In genomic region chr4:88284378-88285234, GRCh38 we compare ENCODE assay signal across 8 cellular contexts. TPM values are rescaled to one million over a fixed set of nuclear protein-coding genes. Genes with fewer than 3 reads are reported as not detected.
DNase-seq lines count a peak whose midpoint lies in the region; ATAC-seq and TF ChIP-seq lines count a peak whose summit lies in the region.

Gene PPM1K, minus strand, starts transcription at chr4:88284561. Its CDS starts 5,978 bp downstream, at chr4:88278583.

- ATAC-seq in stimulated activated naive CD8-positive, alpha-beta T cell treated with anti-CD3 and anti-CD28 coated beads, Interleukin-15, amount 100 ng/mL, for 72 hours, result peak; percentile 93

- peaks cover 25% of the 10 kb centered on the region for H3F3A ChIP-seq in MM.1S (ENCODE audit: insufficient read depth, low read length)

- H4K20me1 ChIP-seq in MM.1S (ENCODE audit: insufficient read depth, low read length), result no peaks in the 10 kb centered on the region

- peaks cover 10% of the 10 kb centered on the region for H3K27me3 Mint-ChIP-seq in nephron progenitor cell (ENCODE audit: low read depth, poor library complexity)
- no peaks in the 10 kb centered on the region for H3K27me3 Mint-ChIP-seq in stimulated activated naive CD8-positive, alpha-beta T cell treated with anti-CD3 and anti-CD28 coated beads, Interleukin-15, amount 100 ng/mL, for 72 hours

- H3K9me2 ChIP-seq in MM.1S (replicated peaks; ENCODE audit: insufficient read depth, low read length), result no peaks in the 10 kb centered on the region

- H3K4me3 ChIP-seq in HAP-1 (peak within 1 kb of the TSS; percentile 55), MM.1S (ENCODE audit: low read length) (peak within 1 kb of the TSS; percentile 90)

- H3K9me3 Mint-ChIP-seq in nephron progenitor cell, result no peaks in the 10 kb centered on the region
- H3K9me3 Mint-ChIP-seq in stimulated activated naive CD8-positive, alpha-beta T cell treated with anti-CD3 and anti-CD28 coated beads, Interleukin-15, amount 100 ng/mL, for 72 hours, result no peaks in the 10 kb centered on the region

- H3K4me2 ChIP-seq in MM.1S (ENCODE audit: low read depth, low read length), result peak within 1 kb of the TSS; percentile 94

- peak within 1 kb of the TSS; percentile 94 for H3K4me3 Mint-ChIP-seq in nephron progenitor cell
- peak within 1 kb of the TSS; percentile 94 for H3K4me3 Mint-ChIP-seq in stimulated activated naive CD8-positive, alpha-beta T cell treated with anti-CD3 and anti-CD28 coated beads, Interleukin-15, amount 100 ng/mL, for 72 hours

- H2AFZ ChIP-seq in MM.1S (ENCODE audit: low read length), result peak within 1 kb of the TSS; percentile 93

- no peaks in the 10 kb centered on the region for H3K9me3 ChIP-seq in HAP-1
- no peaks in the 10 kb centered on the region for H3K9me3 ChIP-seq in MM.1S (replicated peaks; ENCODE audit: insufficient read depth, low read length)

- peak within 1 kb of the TSS; percentile 100 for H3K27ac Mint-ChIP-seq in nephron progenitor cell
- peak within 1 kb of the TSS; percentile 99 to 100 for H3K27ac Mint-ChIP-seq in stimulated activated naive CD8-positive, alpha-beta T cell treated with anti-CD3 and anti-CD28 coated beads, Interleukin-15, amount 100 ng/mL, for 72 hours

- H3K27me3 ChIP-seq in HAP-1 (ENCODE audit: low read depth) (no peaks in the 10 kb centered on the region), MM.1S (replicated peaks; ENCODE audit: insufficient read depth, low read length) (no peaks in the 10 kb centered on the region)

- peak within 1 kb of the TSS; percentile 98 for H3K27ac ChIP-seq in MM.1S (ENCODE audit: low read length)

- H3K36me3 ChIP-seq in HAP-1 (replicated peaks), result no peaks in the 10 kb centered on the region
- H3K36me3 ChIP-seq in MM.1S (replicated peaks; ENCODE audit: insufficient read depth, low read length), result no peaks in the 10 kb centered on the region

- peak; percentile 96 for DNase-seq in G401 (ENCODE audit: low spot score)
- DNase-seq in HAP-1 (ENCODE audit: low spot score in 2 of 2), result peak; percentile 96 to 99
- peak; percentile 99 for DNase-seq in MM.1S
- DNase-seq in SIG-M5 (lab: John Stamatoyannopoulos, UW), result peak; percentile 88
- peak; percentile 100 for DNase-seq in activated gamma-delta T cell (lab: John Stamatoyannopoulos, UW)
- DNase-seq in fibroblast of the conjunctiva (ENCODE audit: low read depth), result peak; percentile 98
- DNase-seq in nephron progenitor cell, result peak; percentile 99
- peak; percentile 99 for DNase-seq in stimulated activated naive CD8-positive, alpha-beta T cell treated with anti-CD3 and anti-CD28 coated beads, Interleukin-15, amount 100 ng/mL, for 72 hours

- peaks cover under 1% of the 10 kb centered on the region for H3K36me3 Mint-ChIP-seq in nephron progenitor cell (ENCODE audit: low read depth)

- H3K4me1 ChIP-seq in HAP-1 (peaks cover 28% of the 10 kb centered on the region), MM.1S (ENCODE audit: low read length) (peaks cover 14% of the 10 kb centered on the region; the same call in 1 of the 2 replicates)

- TF ChIP-seq CTCF in MM.1S (IDR thresholded peaks at IDR 0.05; ENCODE audit: low read length) (no peak), nephron progenitor cell (IDR thresholded peaks at IDR 0.05) (no peak)

- in situ Hi-C loops in G401 (cut with HindIII; ENCODE audit: low sequenced_read_pairs), result no loop called here
- in situ Hi-C loops in HAP-1 (cut with MboI; ENCODE audit: low sequenced_read_pairs), result no loop called here

- H3K79me2 ChIP-seq in MM.1S (ENCODE audit: low read length), result peaks cover 41% of the 10 kb centered on the region

- peaks cover 43% of the 10 kb centered on the region for H3K4me1 Mint-ChIP-seq in nephron progenitor cell
- peaks cover 40% of the 10 kb centered on the region for H3K4me1 Mint-ChIP-seq in stimulated activated naive CD8-positive, alpha-beta T cell treated with anti-CD3 and anti-CD28 coated beads, Interleukin-15, amount 100 ng/mL, for 72 hours

- peak within 1 kb of the TSS; percentile 94 for H3K9ac ChIP-seq in MM.1S (ENCODE audit: low read length)

RNA-seq across cellular contexts. Expression of gene PPM1K, which starts in this region (rescaled TPM):
- 21.2 and 21.4 TPM in 2 replicates for total RNA-seq in G401 (2014; rRNA removed; shearing (Covaris generic))

Comparison
In these comparisons a context has a peak if more than half of its experiments do, and no peak if none do; other contexts are left out.
1. Peak in every context shown above with its lines: DNase-seq, ATAC-seq, H3K4me3 ChIP-seq and H3K27ac ChIP-seq.